In genomic region chr1:218468707-218469106, GRCh38 we compare ENCODE assay signal across 23 cellular contexts.
"Had no signal": no experiment of that assay in that cellular context is flagged by ENCODE, and none has a peak within 500 bp of the region (broad histone marks: within the 10 kb centered on the region; RNA-seq: fewer than 3 reads in every experiment).

No MANE protein-coding gene starts in this region.

- H3K4me1 ChIP-seq: colonic mucosa had no signal

- H3K27ac ChIP-seq: colonic mucosa, neural progenitor cell, VCaP had no signal

- H3K9ac ChIP-seq: neural progenitor cell had no signal

- H3K4me2 ChIP-seq: neural progenitor cell had no signal

- H3K9me3 ChIP-seq: colonic mucosa, gastrocnemius medialis, heart left ventricle, left ventricle myocardium inferior, mucosa of descending colon, tibial nerve had no signal

- DNase-seq: activated CD4-positive, alpha-beta T cell treated with anti-CD3 and anti-CD28 coated beads, Interleukin-2, amount 50 U/mL, for 1 hour; activated CD4-positive, CD25-positive, alpha-beta regulatory T cell treated with anti-CD3 and anti-CD28 coated beads, Interleukin-2, amount 50 U/mL, for 72 hours; activated CD8-positive, alpha-beta memory T cell treated with anti-CD3 and anti-CD28 coated beads, Interleukin-2, amount 50 U/mL, for 48 hours; activated effector memory CD4-positive, alpha-beta T cell treated with Interleukin-2 at 50 U/mL for 16 hours; activated naive CD4-positive, alpha-beta T cell treated with anti-CD3 and anti-CD28 coated beads, Interleukin-2, amount 10 ng/mL, durations not matched to agents 7 days and 5 days; activated naive CD8-positive, alpha-beta T cell treated with anti-CD3 and anti-CD28 coated beads, Interleukin-2, amount 50 U/mL, for 24 hours; activated T-cell treated with anti-CD3 and anti-CD28 coated beads, Interleukin-2, amount 50 U/mL, for 48 hours; anterior cingulate cortex; central memory CD4-positive, alpha-beta T cell; colonic mucosa; effector CD4-positive, alpha-beta T cell; gastrocnemius medialis; heart left ventricle; left ventricle myocardium inferior; mucosa of descending colon; naive B cell; stimulated activated naive CD8-positive, alpha-beta T cell treated with anti-CD3 and anti-CD28 coated beads, Interleukin-15, Interleukin-2, amounts not matched to agents 100 U/mL and 50 U/mL, for 24 hours; T-helper 9 cell had no signal

- ATAC-seq: activated naive CD8-positive, alpha-beta T cell treated with anti-CD3 and anti-CD28 coated beads, Interleukin-2, amount 50 U/mL, for 24 hours; esophagus mucosa; gastrocnemius medialis; mucosa of descending colon; stimulated activated naive CD8-positive, alpha-beta T cell treated with anti-CD3 and anti-CD28 coated beads, Interleukin-15, Interleukin-2, amounts not matched to agents 100 U/mL and 50 U/mL, for 24 hours had no signal

- H3K36me3 ChIP-seq: colonic mucosa, gastrocnemius medialis, heart left ventricle, left ventricle myocardium inferior, neural progenitor cell, tibial nerve had no signal

- H2AFZ ChIP-seq: neural progenitor cell had no signal

- H3K4me3 ChIP-seq: colonic mucosa, gastrocnemius medialis, heart left ventricle, left ventricle myocardium inferior, mucosa of descending colon, neural progenitor cell, skin epidermis, tibial nerve had no signal

- H3K27me3 ChIP-seq: colonic mucosa, gastrocnemius medialis, heart left ventricle, neural progenitor cell, tibial nerve had no signal
